Comparison of ENCODE assay signal across 18 cellular contexts in genomic region chr5:64532212-64532611, GRCh38. TPM values are rescaled to one million over a fixed set of nuclear protein-coding genes. Genes with fewer than 3 reads are reported as not detected.
A peak's percentile ranks its signal among the peaks of the same experiment; 100 is the strongest.
DNase-seq lines count a peak whose midpoint lies in the region; ATAC-seq and TF ChIP-seq lines count a peak whose summit lies in the region.
"Had no signal": no experiment of that assay in that cellular context is flagged by ENCODE, and none has a peak within 500 bp of the region (broad histone marks: within the 10 kb centered on the region; RNA-seq: fewer than 3 reads in every experiment).

No MANE protein-coding gene starts in this region.

- H3K36me3 ChIP-seq in neural progenitor cell = no peaks in the 10 kb centered on the region
- H3K36me3 ChIP-seq in thyroid gland = no peaks in the 10 kb centered on the region
- H3K36me3 ChIP-seq: BE2C had no signal

- H3K27ac Mint-ChIP-seq in neural progenitor cell = no peak overlapping the region
- H3K27ac Mint-ChIP-seq: CD8-positive, alpha-beta T cell had no signal

- H3K79me2 ChIP-seq in neural progenitor cell (ENCODE audit: low read depth) = no peaks in the 10 kb centered on the region

- H3K36me3 Mint-ChIP-seq in neural progenitor cell = no peaks in the 10 kb centered on the region
- H3K36me3 Mint-ChIP-seq: CD8-positive, alpha-beta T cell had no signal

- DNase-seq in NCI-H1436 treated with DMSO at 0.1 percent for 48 hours (lab: John Stamatoyannopoulos, UW) (peak; percentile 6), NCI-H748 treated with DMSO at 0.1 percent for 48 hours (lab: John Stamatoyannopoulos, UW) (peak; percentile 65), neural progenitor cell (ENCODE audit: low spot score) (peak; percentile 10), CD1c-positive myeloid dendritic cell (ENCODE audit: extremely low spot score) (no peak), thyroid gland (no peak), NCI-H1930 (lab: John Stamatoyannopoulos, UW) (no peak)
- DNase-seq: BE2C; CD8-positive, alpha-beta T cell; KG1; NCI-H1105; NCI-H2107; NK-92 treated with Interleukin-12 subunit alpha and Interleukin-12 subunit beta, amount 100 ng/mL, for 24 hours had no signal

- H3K4me3 ChIP-seq in neural progenitor cell (no peak overlapping the region), thyroid gland (replicated peaks in 1 of 3) (no peak overlapping the region)
- H3K4me3 ChIP-seq: SK-N-MC had no signal

- peaks cover 3% of the 10 kb centered on the region for H3K4me1 Mint-ChIP-seq in neural progenitor cell

- no peak for TF ChIP-seq POLR2A in thyroid gland (IDR thresholded peaks at IDR 0.05)

- no peaks in the 10 kb centered on the region for H3K9me3 ChIP-seq in neural progenitor cell (ENCODE audit: low read depth)
- H3K9me3 ChIP-seq in thyroid gland = no peaks in the 10 kb centered on the region
- H3K9me3 ChIP-seq: BE2C had no signal

- H3K4me3 Mint-ChIP-seq in neural progenitor cell = no peak overlapping the region
- H3K4me3 Mint-ChIP-seq: CD8-positive, alpha-beta T cell had no signal

- peak overlapping the region; percentile 54 for H3K4me2 ChIP-seq in neural progenitor cell

- no peak overlapping the region for H3K27ac ChIP-seq in neural progenitor cell
- no peak overlapping the region for H3K27ac ChIP-seq in thyroid gland
- H3K27ac ChIP-seq: SK-N-MC had no signal

- no peaks in the 10 kb centered on the region for H4K20me1 ChIP-seq in neural progenitor cell (ENCODE audit: low read depth)

- peak; percentile 26 for ATAC-seq in GM21529 (IDR thresholded peaks at IDR 0.05; ENCODE audit: unreplicated experiment)
- ATAC-seq in HG03469 (IDR thresholded peaks at IDR 0.05; ENCODE audit: unreplicated experiment) = no peak
- ATAC-seq: CD8-positive, alpha-beta T cell had no signal

- H3K4me1 ChIP-seq in neural progenitor cell (peaks cover 17% of the 10 kb centered on the region), thyroid gland (peaks cover 0 to 7% of the 10 kb centered on the region in 2 donors)
- H3K4me1 ChIP-seq: BE2C had no signal

- H3K27me3 ChIP-seq in neural progenitor cell (no peaks in the 10 kb centered on the region), thyroid gland (no peaks in the 10 kb centered on the region)

- H3K9me3 Mint-ChIP-seq in neural progenitor cell = no peaks in the 10 kb centered on the region
- H3K9me3 Mint-ChIP-seq: CD8-positive, alpha-beta T cell had no signal

- no peaks in the 10 kb centered on the region for H3K27me3 Mint-ChIP-seq in neural progenitor cell (ENCODE audit: insufficient read depth, low read depth)

- TF ChIP-seq CTCF in neural progenitor cell (IDR thresholded peaks at IDR 0.05) (no peak), thyroid gland (IDR thresholded peaks at IDR 0.05) (no peak)

- intact Hi-C loops in thyroid gland (cut with DNase I) = no loop called here

- WGBS in thyroid gland, 2 donors = 8 to 13% methylated on average over 2 of the region's 2 CpGs

- no peaks in the 10 kb centered on the region for H3F3A ChIP-seq in neural progenitor cell (ENCODE audit: low read depth)

- no peak overlapping the region for H2AFZ ChIP-seq in neural progenitor cell (replicated peaks)

- H3K9ac ChIP-seq in neural progenitor cell = no peak overlapping the region

RNA-seq across cellular contexts. Expression of gene RGS7BP, which starts 26.4 kb away (rescaled TPM):
- 0.43 and 1.4 TPM in 2 replicates for total RNA-seq in neural progenitor cell (ENCODE audit: low replicate concordance)
- total RNA-seq in thyroid gland = 1 to 10 TPM in 3 of 4 donors, under 1 TPM in 1; 0.33 to 3.4 (median 2.7) TPM
- total RNA-seq: CD8-positive, alpha-beta T cell; MCF 10A; NCI-H460; T-helper 1 cell treated with Interleukin-12 subunit alpha and Interleukin-12 subunit beta and Interleukin-4 antibody, amounts not matched to agents 30 ng/mL and 1 ng/mL, for 36 hours had no signal

Comparison
In these comparisons a context has a peak if more than half of its experiments do, and no peak if none do; other contexts are left out.
1. DNase-seq: peak in NCI-H1436 treated with DMSO at 0.1 percent for 48 hours (single experiment), NCI-H748 treated with DMSO at 0.1 percent for 48 hours (single experiment) and neural progenitor cell (single experiment); none in CD1c-positive myeloid dendritic cell (single experiment), thyroid gland (0 of 2) and NCI-H1930 (0 of 2).